Comparison of ENCODE assay signal across 8 cellular contexts in the genomic region with DNA sequence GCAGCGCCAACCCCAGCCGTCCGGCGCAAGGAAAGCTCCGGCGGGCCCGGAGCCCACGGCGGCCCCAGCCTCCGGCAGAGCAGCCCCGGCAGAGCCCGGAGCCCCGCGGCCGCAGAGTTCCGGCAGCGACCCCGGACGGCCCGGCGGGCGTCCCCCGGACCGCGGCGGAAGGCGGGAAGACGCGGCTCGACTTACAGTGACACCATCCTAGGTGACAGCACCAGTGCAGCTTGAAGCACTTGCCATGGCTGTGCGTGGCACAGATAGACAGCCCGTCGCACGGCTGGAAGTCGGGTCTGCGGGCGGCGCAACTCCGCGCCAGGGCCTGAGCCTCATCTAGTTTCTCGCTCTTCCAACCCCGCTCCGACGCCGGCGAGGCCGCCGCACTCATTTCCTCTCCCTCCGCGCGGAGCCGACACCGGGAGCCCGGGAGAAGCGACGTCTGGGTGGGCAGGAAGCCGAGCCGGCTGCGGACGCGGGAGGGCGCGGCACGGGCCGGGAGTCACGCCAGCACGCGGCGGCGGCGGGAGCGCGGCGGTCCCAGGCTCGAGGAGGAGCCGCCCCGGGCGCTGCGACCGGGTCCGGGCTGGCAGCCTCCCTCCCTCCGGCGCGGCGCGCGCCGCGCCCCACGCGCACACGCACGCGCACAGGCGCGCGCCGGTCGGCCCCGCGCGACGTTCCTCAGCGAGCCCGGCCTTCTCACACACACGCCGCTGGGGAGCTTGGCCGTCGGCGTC. TPM values are rescaled to one million over a fixed set of nuclear protein-coding genes. Genes with fewer than 3 reads are reported as not detected.
A peak's percentile ranks its signal among the peaks of the same experiment; 100 is the strongest.
DNase-seq lines count a peak whose midpoint lies in the region; ATAC-seq and TF ChIP-seq lines count a peak whose summit lies in the region.

A gene with protein sequence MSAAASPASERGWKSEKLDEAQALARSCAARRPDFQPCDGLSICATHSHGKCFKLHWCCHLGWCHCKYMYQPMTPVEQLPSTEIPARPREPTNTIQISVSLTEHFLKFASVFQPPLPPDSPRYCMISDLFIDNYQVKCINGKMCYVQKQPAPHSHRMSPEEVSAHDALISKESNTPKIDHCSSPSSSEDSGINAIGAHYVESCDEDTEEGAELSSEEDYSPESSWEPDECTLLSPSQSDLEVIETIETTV (minus strand): TSS at position 628 of the 737 bp plus-strand sequence. CDS start 237 bp downstream, at position 391.

- peaks cover 13% of the 10 kb centered on the region for H3K36me3 Mint-ChIP-seq in Calu3 (ENCODE audit: insufficient read depth, unreplicated experiment)

- peak within 1 kb of the TSS; percentile 85 for H2AFZ ChIP-seq in osteoblast (ENCODE audit: low read length)

- no peaks in the 10 kb centered on the region for H3K36me3 ChIP-seq in heart left ventricle
- no peaks in the 10 kb centered on the region for H3K36me3 ChIP-seq in osteoblast (ENCODE audit: insufficient read depth, low read length)

- WGBS in heart left ventricle, 4 donors = 0 to 1% (median 0%) methylated on average over 52 to 107 of the region's 110 CpGs

- no peaks in the 10 kb centered on the region for H3K9me3 ChIP-seq in heart left ventricle
- no peaks in the 10 kb centered on the region for H3K9me3 ChIP-seq in osteoblast (ENCODE audit: low read depth, low read length)

- no peak within 1 kb of the TSS for H3K4me3 Mint-ChIP-seq in Calu3 (ENCODE audit: low read depth, unreplicated experiment)

- no peak within 1 kb of the TSS for H3K27ac Mint-ChIP-seq in Calu3 (ENCODE audit: unreplicated experiment)

- no peaks in the 10 kb centered on the region for H3K9me3 Mint-ChIP-seq in Calu3 (ENCODE audit: low read depth, unreplicated experiment)

- H3K27ac ChIP-seq in heart left ventricle (peak within 1 kb of the TSS; percentile 71 to 95 (median 86)), osteoblast (ENCODE audit: low read depth, low read length) (no peak within 1 kb of the TSS)

- no TSS peak for BruUV-seq in Calu3 (replicated peaks; lab: Mats Ljungman, UMichigan)

- no peaks in the 10 kb centered on the region for H3K27me3 Mint-ChIP-seq in Calu3 (ENCODE audit: unreplicated experiment)

- H3K27me3 ChIP-seq in heart left ventricle = peaks cover 0 to 52% (median 7%) of the 10 kb centered on the region in 9 donors
- peaks cover 74% of the 10 kb centered on the region for H3K27me3 ChIP-seq in osteoblast (ENCODE audit: insufficient read depth, low read length)

- DNase-seq in Calu3 = peak; percentile 52
- peak; percentile 2 for DNase-seq in NCI-H226
- peak in 44 of 56 donors; percentile 25 to 82 (median 62) for DNase-seq in amygdala (lab: John Stamatoyannopoulos, UW)
- peak; percentile 64 to 80 (median 71) for DNase-seq in heart left ventricle
- DNase-seq in osteoblast (ENCODE audit: insufficient read length, low spot score, missing footprints) = peak; percentile 92
- no peak for DNase-seq in NAMALWA (ENCODE audit: low spot score)

- peaks cover 0 to 27% (median 0%) of the 10 kb centered on the region in 12 donors for H3K4me1 ChIP-seq in heart left ventricle
- H3K4me1 ChIP-seq in osteoblast (ENCODE audit: insufficient read depth, low read length) = peaks cover 4% of the 10 kb centered on the region

- TF ChIP-seq POLR2A in heart left ventricle (IDR thresholded peaks at IDR 0.05) = no peak

- no peaks in the 10 kb centered on the region for H3K79me2 ChIP-seq in osteoblast (ENCODE audit: insufficient read depth, low read length)

- intact Hi-C loops in Calu3 (cut with micrococcal nuclease; ENCODE audit: unreplicated experiment) = no loop called here
- intact Hi-C loops in heart left ventricle (cut with DNase I) = no loop called here

- peak within 1 kb of the TSS; percentile 82 for H3K4me2 ChIP-seq in osteoblast (ENCODE audit: insufficient read depth, low read length)

- ATAC-seq in GM21526 (IDR thresholded peaks at IDR 0.05; ENCODE audit: low FRiP score, unreplicated experiment) (peak; percentile 48), heart left ventricle (peak in 3 of 4 donors; percentile 67 to 87 (median 82)), GM18870 (IDR thresholded peaks at IDR 0.05; ENCODE audit: unreplicated experiment) (no peak)

- TF ChIP-seq CTCF in Calu3 (IDR thresholded peaks at IDR 0.05; ENCODE audit: unreplicated experiment) = no peak
- TF ChIP-seq CTCF in heart left ventricle (IDR thresholded peaks at IDR 0.05) = no peak
- TF ChIP-seq CTCF in osteoblast (IDR thresholded peaks at IDR 0.05; ENCODE audit: extremely low read depth, low read depth, low read length) = no peak

- H3K4me1 Mint-ChIP-seq in Calu3 (ENCODE audit: low read depth, unreplicated experiment) = no peaks in the 10 kb centered on the region

- CTCF ChIA-PET in Calu3 (lab: Charles Lee) = interaction anchor here (0.5 to 1.3 kb wide), 3 partner anchors 19 to 1339 kb away, joined by 3 to 6 read pairs (median 4); no protein-coding TSS in a partner anchor

- H3K4me3 ChIP-seq in heart left ventricle = peak within 1 kb of the TSS; percentile 34 to 82 (median 68)
- peak within 1 kb of the TSS; percentile 65 for H3K4me3 ChIP-seq in osteoblast (ENCODE audit: insufficient read depth, low read length)

- no peaks in the 10 kb centered on the region for H4K20me1 ChIP-seq in osteoblast (ENCODE audit: insufficient read depth, low read length)

RNA-seq across cellular contexts. Expression of the gene that starts here (rescaled TPM):
- total RNA-seq in Calu3 (2022) (0.10 and 0.12 TPM in 2 replicates), heart left ventricle (1 to 10 TPM; 1.1 to 2.9 (median 2.2) TPM), osteoblast (1.4 and 1.5 TPM in 2 replicates)
- polyA plus RNA-seq in heart left ventricle = under 1 TPM; 0.53 to 0.75 TPM

Comparison
In these comparisons a context has a peak if more than half of its experiments do, and no peak if none do; other contexts are left out.
1. Peak in DNase-seq in Calu3; RNA of the gene not detected or under 1 TPM.